In the genomic region with DNA sequence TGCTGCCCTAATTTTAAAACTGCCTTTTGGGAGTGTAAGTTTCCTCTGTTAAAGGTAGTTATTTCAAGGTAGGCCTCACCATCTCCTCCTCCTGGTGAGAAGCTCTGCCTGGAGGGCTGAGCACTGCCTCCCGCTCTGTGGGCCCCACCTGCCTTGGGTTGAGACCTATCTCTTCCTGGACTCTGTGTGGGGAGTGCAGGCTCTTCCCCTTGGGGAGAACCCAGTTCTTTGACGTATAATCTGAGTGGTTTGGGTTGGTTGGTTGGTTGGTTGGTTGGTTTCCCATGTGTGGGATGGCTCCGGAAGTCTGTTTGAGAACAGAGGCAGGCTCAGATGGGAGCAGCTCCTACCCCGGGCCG, we compare ENCODE assay signal across 8 cellular contexts. TPM values are rescaled to one million over a fixed set of nuclear protein-coding genes. Genes with fewer than 3 reads are reported as not detected.
DNase-seq lines count a peak whose midpoint lies in the region; ATAC-seq and TF ChIP-seq lines count a peak whose summit lies in the region.

No MANE protein-coding gene starts in this region.

- H3K4me3 ChIP-seq in GM06990 (replicated peaks; ENCODE audit: low read depth, low read length) (no peak overlapping the region), NT2/D1 (ENCODE audit: insufficient read length, low read depth) (no peak overlapping the region), osteoblast (ENCODE audit: insufficient read depth, low read length) (no peak overlapping the region)

- H3K4me2 ChIP-seq in osteoblast (ENCODE audit: insufficient read depth, low read length): peak overlapping the region; percentile 5

- peak overlapping the region; percentile 99 for H3K27ac ChIP-seq in osteoblast (ENCODE audit: low read depth, low read length)

- DNase-seq in GM06990 (ENCODE audit: extremely low read depth, insufficient read length): peak; percentile 43
- DNase-seq in NT2/D1 (ENCODE audit: low read depth, low spot score): no peak
- peak; percentile 65 for DNase-seq in central memory CD4-positive, alpha-beta T cell
- DNase-seq in osteoblast (ENCODE audit: insufficient read length, low spot score, missing footprints): no peak
- DNase-seq in MV-4-11 (lab: John Stamatoyannopoulos, UW): no peak
- no peak for DNase-seq in occipital lobe (lab: John Stamatoyannopoulos, UW)
- DNase-seq in NCI-H526 (lab: John Stamatoyannopoulos, UW): no peak

- peaks cover 4% of the 10 kb centered on the region for H4K20me1 ChIP-seq in osteoblast (ENCODE audit: insufficient read depth, low read length)

- no peak overlapping the region for H2AFZ ChIP-seq in osteoblast (ENCODE audit: low read length)

- H3K36me3 ChIP-seq in GM06990 (ENCODE audit: control insufficient read depth, insufficient read depth, low read length) (no peaks in the 10 kb centered on the region; the same call in none of the 2 replicates), NT2/D1 (ENCODE audit: insufficient read depth, insufficient read length, low read length) (peaks cover 24% of the 10 kb centered on the region), osteoblast (ENCODE audit: insufficient read depth, low read length) (peaks cover 8% of the 10 kb centered on the region)

- H3K4me1 ChIP-seq in NT2/D1 (ENCODE audit: insufficient read depth, insufficient read length) (peaks cover 12% of the 10 kb centered on the region), osteoblast (ENCODE audit: insufficient read depth, low read length) (peaks cover 59% of the 10 kb centered on the region)

- H3K79me2 ChIP-seq in osteoblast (ENCODE audit: insufficient read depth, low read length): peaks cover 88% of the 10 kb centered on the region

- H3K9me3 ChIP-seq in NT2/D1 (ENCODE audit: insufficient read depth, low read length): peaks cover 5% of the 10 kb centered on the region; the same call in 1 of the 2 replicates
- H3K9me3 ChIP-seq in osteoblast (ENCODE audit: low read depth, low read length): no peaks in the 10 kb centered on the region

- TF ChIP-seq CTCF in GM06990 (IDR thresholded peaks at IDR 0.05; ENCODE audit: insufficient read depth, low read length, poor library complexity, severe bottlenecking): peak; percentile 24
- TF ChIP-seq CTCF in osteoblast (IDR thresholded peaks at IDR 0.05; ENCODE audit: extremely low read depth, low read depth, low read length): no peak

- peak overlapping the region; percentile 47 for H3K9ac ChIP-seq in NT2/D1 (ENCODE audit: insufficient read length, low read depth)

- no peak for ATAC-seq in GM19452 (IDR thresholded peaks at IDR 0.05; ENCODE audit: unreplicated experiment)

- H3K27me3 ChIP-seq in GM06990 (replicated peaks; ENCODE audit: control insufficient read depth, insufficient read depth, low read length) (no peaks in the 10 kb centered on the region), NT2/D1 (ENCODE audit: insufficient read depth, insufficient read length) (no peaks in the 10 kb centered on the region), osteoblast (ENCODE audit: insufficient read depth, low read length) (no peaks in the 10 kb centered on the region)

RNA-seq across cellular contexts. Expression of a gene that starts 39.1 kb away (rescaled TPM):
- 204 and 229 TPM in 2 replicates for total RNA-seq in osteoblast
- 53.2 TPM for total RNA-seq in occipital lobe

RNA-seq across cellular contexts. Expression of a gene that starts 57.8 kb away (rescaled TPM):
- total RNA-seq in osteoblast (not detected in 2 replicates), occipital lobe (not detected)

Comparison
In these comparisons a context has a peak if more than half of its experiments do, and no peak if none do; other contexts are left out.
1. DNase-seq: peak in GM06990 (single experiment) and central memory CD4-positive, alpha-beta T cell (single experiment); none in NT2/D1 (single experiment), osteoblast (single experiment), MV-4-11 (single experiment), occipital lobe (single experiment) and NCI-H526 (0 of 2).